In the genomic region with DNA sequence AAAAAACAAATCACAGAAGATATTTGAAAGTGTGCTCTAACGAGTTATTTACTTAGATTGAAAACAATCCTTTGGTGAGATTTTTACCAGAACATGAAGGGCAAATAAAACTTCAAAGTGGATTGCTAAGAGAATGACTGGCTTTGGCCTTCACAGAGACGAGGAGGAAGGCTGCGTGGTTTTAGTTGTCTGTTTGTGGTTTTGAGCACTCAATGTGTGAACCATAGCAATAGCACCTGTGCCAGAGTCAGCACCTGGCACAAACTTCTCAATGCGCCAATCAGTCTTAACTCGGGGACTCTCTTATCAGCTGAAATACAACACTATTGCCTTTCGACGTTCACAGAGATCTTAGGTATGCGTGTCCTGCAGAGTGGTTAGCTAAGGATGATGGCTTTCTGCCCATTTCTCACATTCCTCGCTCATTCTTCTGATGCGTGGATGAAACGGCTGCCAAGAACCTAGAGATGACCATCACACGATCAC, we compare ENCODE assay signal across 8 cellular contexts.
DNase-seq lines count a peak whose midpoint lies in the region; ATAC-seq and TF ChIP-seq lines count a peak whose summit lies in the region.

No MANE protein-coding gene starts in this region.

- peak overlapping the region; percentile 98 for H2AK5ac ChIP-seq in IMR-90 (ENCODE audit: low read depth, low read length)

- peak overlapping the region; percentile 84 for H3K4ac ChIP-seq in IMR-90 (ENCODE audit: low read depth, low read length)

- H3K14ac ChIP-seq in IMR-90 (replicated peaks; ENCODE audit: low read depth, low read length) = 0 out of 2 replicates have a peak overlapping the region, but pooled peaks have one; percentile 13

- TF ChIP-seq POLR2A in IMR-90 (IDR thresholded peaks at IDR 0.05; ENCODE audit: low read depth, low read length) = no peak

- no peak overlapping the region for H2BK5ac ChIP-seq in IMR-90 (ENCODE audit: low read depth, low read length, poor library complexity, severe bottlenecking)

- POLR2A ChIA-PET in CD8-positive, alpha-beta memory T cell (lab: Charles Lee) = interaction anchor here (0.7 to 3.6 kb wide), 9 partner anchors 8 to 144 kb away, joined by 3 to 30 read pairs (median 5); a partner anchor contains a TSS
- POLR2A ChIA-PET in IMR-90 (lab: Charles Lee; ENCODE audit: unreplicated experiment) = no interaction called here

- H2BK15ac ChIP-seq in IMR-90 (ENCODE audit: low read depth, low read length) = peak overlapping the region; percentile 75; the same call in 2 of the 3 replicates

- no peaks in the 10 kb centered on the region for H3K9me3 ChIP-seq in CD8-positive, alpha-beta memory T cell (ENCODE audit: low read length)
- H3K9me3 ChIP-seq in IMR-90 (ENCODE audit: control insufficient read depth, insufficient read depth, low read length) = no peaks in the 10 kb centered on the region

- peaks cover 0 to 6% of the 10 kb centered on the region in 2 experiments; a peak in 2 of 4 replicates for H3K79me1 ChIP-seq in IMR-90 (ENCODE audit: low read depth in 1 of 2, low read length in 2 of 2)

- H4K91ac ChIP-seq in IMR-90 (ENCODE audit: insufficient read depth, low read depth, low read length) = peak overlapping the region; percentile 45; the same call in 1 of the 2 replicates

- peak overlapping the region; percentile 42; the same call in 1 of the 2 replicates for H4K5ac ChIP-seq in IMR-90 (ENCODE audit: low read depth, low read length)

- no peak for TF ChIP-seq RAD21 in IMR-90 (IDR thresholded peaks at IDR 0.05; ENCODE audit: low read length)

- no TSS peak for BruUV-seq in IMR-90 (replicated peaks; lab: Mats Ljungman, UMichigan)

- H3K27ac Mint-ChIP-seq in CD8-positive, alpha-beta memory T cell = peak overlapping the region; percentile 93 to 99 (median 98)
- H3K27ac Mint-ChIP-seq in activated T-cell treated with anti-CD3 and anti-CD28 coated beads, Interleukin-2, amount 50 U/mL, for 24 hours = peak overlapping the region; percentile 97

- 40% methylated on average over 1 of the region's 12 CpGs; no CpG with 5 or more reads in 1 of the 2 experiments for WGBS in IMR-90 (ENCODE audit: extremely low coverage in 2 of 2, insufficient read length in 1 of 2), 2 experiments

- peaks cover 0 to 2% of the 10 kb centered on the region in 2 donors for H3K27me3 Mint-ChIP-seq in CD8-positive, alpha-beta memory T cell
- H3K27me3 Mint-ChIP-seq in activated T-cell treated with anti-CD3 and anti-CD28 coated beads, Interleukin-2, amount 50 U/mL, for 24 hours = no peaks in the 10 kb centered on the region

- intact Hi-C loops in IMR-90 (cut with micrococcal nuclease) = no loop called here

- peaks cover 90% of the 10 kb centered on the region for H3K4me1 ChIP-seq in CD8-positive, alpha-beta memory T cell (ENCODE audit: insufficient read depth, low read length)
- H3K4me1 ChIP-seq in IMR-90 (ENCODE audit: control insufficient read depth, insufficient read depth, low read length) = peaks cover 31% of the 10 kb centered on the region

- peaks cover 6 to 53% (median 14%) of the 10 kb centered on the region in 3 donors for H3K36me3 Mint-ChIP-seq in CD8-positive, alpha-beta memory T cell
- peaks cover 81% of the 10 kb centered on the region for H3K36me3 Mint-ChIP-seq in activated T-cell treated with anti-CD3 and anti-CD28 coated beads, Interleukin-2, amount 50 U/mL, for 24 hours (ENCODE audit: low read depth)

- H2BK120ac ChIP-seq in IMR-90 (ENCODE audit: low read depth, low read length) = peak overlapping the region; percentile 66

- no peak for TF ChIP-seq CTCF in IMR-90 (conservative IDR thresholded peaks at IDR 0.05; ENCODE audit: low read depth, low read length)

- peak overlapping the region; percentile 1; the same call in 1 of the 2 replicates for H3K18ac ChIP-seq in IMR-90 (ENCODE audit: low read depth, low read length)

- H3K4me1 Mint-ChIP-seq in CD8-positive, alpha-beta memory T cell = peaks cover 85 to 89% (median 89%) of the 10 kb centered on the region in 3 donors
- peaks cover 84% of the 10 kb centered on the region for H3K4me1 Mint-ChIP-seq in activated T-cell treated with anti-CD3 and anti-CD28 coated beads, Interleukin-2, amount 50 U/mL, for 24 hours (ENCODE audit: low read depth)

- in situ Hi-C loops in IMR-90 (cut with MboI; ENCODE audit: low sequenced_read_pairs) = no loop called here

- H2AK9ac ChIP-seq in IMR-90 (replicated peaks; ENCODE audit: low read depth, low read length, poor library complexity) = no peak overlapping the region

- peak overlapping the region; percentile 75; the same call in 1 of the 2 replicates for H2BK20ac ChIP-seq in IMR-90 (ENCODE audit: low read depth, low read length)

- H3K36me3 ChIP-seq in CD8-positive, alpha-beta memory T cell (ENCODE audit: insufficient read depth, low read length) = peaks cover 4% of the 10 kb centered on the region
- no peaks in the 10 kb centered on the region for H3K36me3 ChIP-seq in IMR-90 (ENCODE audit: control insufficient read depth, insufficient read depth, low read length)

- ATAC-seq in GM21360 (IDR thresholded peaks at IDR 0.05; ENCODE audit: unreplicated experiment) = peak; percentile 44
- no peak for ATAC-seq in IMR-90 (ENCODE audit: low read depth)

- H3K9ac ChIP-seq in IMR-90 (ENCODE audit: low read depth, low read length) = no peak overlapping the region

- H3K23ac ChIP-seq in IMR-90 (ENCODE audit: low read depth, low read length) = 0 out of 2 replicates have a peak overlapping the region, but pooled peaks have one; percentile 39

- H3K4me3 ChIP-seq in CD8-positive, alpha-beta memory T cell (ENCODE audit: low read length) = peak overlapping the region; percentile 23
- H3K4me3 ChIP-seq in IMR-90 (ENCODE audit: insufficient read depth, low read depth, low read length) = no peak overlapping the region

- H3K4me2 ChIP-seq in IMR-90 (ENCODE audit: low read depth, low read length) = no peak overlapping the region

- H3K27me3 ChIP-seq in CD8-positive, alpha-beta memory T cell (ENCODE audit: insufficient read depth, low read length, poor library complexity, severe bottlenecking) = no peaks in the 10 kb centered on the region
- H3K27me3 ChIP-seq in IMR-90 (ENCODE audit: control insufficient read depth, insufficient read depth, low read length) = no peaks in the 10 kb centered on the region

- peak overlapping the region; percentile 73 for H3K27ac ChIP-seq in CD8-positive, alpha-beta memory T cell (ENCODE audit: low read depth, low read length)
- H3K27ac ChIP-seq in IMR-90 (ENCODE audit: insufficient read depth, low read length) = 0 out of 2 replicates have a peak overlapping the region, but pooled peaks have one; percentile 11

- H4K8ac ChIP-seq in IMR-90 (ENCODE audit: low read depth in 2 of 2, low read length in 2 of 2) = peak overlapping the region; percentile 37 to 47; a peak in 2 of 4 replicates

- H2AFZ ChIP-seq in IMR-90 (replicated peaks; ENCODE audit: low read length, poor library complexity) = peak overlapping the region; percentile 17

- no peak overlapping the region for H3K56ac ChIP-seq in IMR-90 (ENCODE audit: extremely low read depth, insufficient read depth, low read length)

- H3K4me3 Mint-ChIP-seq in CD8-positive, alpha-beta memory T cell = peak overlapping the region; percentile 43 to 86 (median 81)
- H3K4me3 Mint-ChIP-seq in activated T-cell treated with anti-CD3 and anti-CD28 coated beads, Interleukin-2, amount 50 U/mL, for 24 hours = peak overlapping the region; percentile 65

- no peaks in the 10 kb centered on the region for H3K9me3 Mint-ChIP-seq in CD8-positive, alpha-beta memory T cell
- peaks cover 2% of the 10 kb centered on the region for H3K9me3 Mint-ChIP-seq in activated T-cell treated with anti-CD3 and anti-CD28 coated beads, Interleukin-2, amount 50 U/mL, for 24 hours

- H4K20me1 ChIP-seq in IMR-90 (ENCODE audit: insufficient read depth, low read length) = no peaks in the 10 kb centered on the region

- peak; percentile 48 to 91 (median 86) for DNase-seq in CD8-positive, alpha-beta memory T cell
- DNase-seq in IMR-90 = peak; percentile 48
- peak; percentile 54 for DNase-seq in activated T-cell treated with anti-CD3 and anti-CD28 coated beads, Interleukin-2, amount 50 U/mL, for 24 hours
- DNase-seq in kidney tubule cell (ENCODE audit: low spot score) = peak; percentile 59
- DNase-seq in foreskin melanocyte = no peak
- DNase-seq in hypothalamus (lab: John Stamatoyannopoulos, UW) = no peak
- DNase-seq in NCI-H446 (lab: John Stamatoyannopoulos, UW) = no peak

- CTCF ChIA-PET in CD8-positive, alpha-beta memory T cell (lab: Charles Lee) = interaction anchor here (0.9 to 3.8 kb wide), 12 partner anchors 8 to 150 kb away, joined by 3 to 20 read pairs (median 5); a partner anchor contains a TSS
- CTCF ChIA-PET in IMR-90 (lab: Yijun Ruan, JAX) = no interaction called here

- dilution Hi-C loops in IMR-90 (cut with HindIII; ENCODE audit: low sequenced_read_pairs, unreplicated experiment) = no loop called here

- peaks cover 26% of the 10 kb centered on the region for H3K9me1 ChIP-seq in IMR-90 (ENCODE audit: insufficient read depth, low read length)

TF ChIP-seq in IMR-90, 13 proteins besides CTCF, POLR2A, EP300 and RAD21 (continues in another document):
- TF ChIP-seq RCOR1 (IDR thresholded peaks at IDR 0.05; ENCODE audit: insufficient replicate concordance, low read length) = no peak
- TF ChIP-seq, protein P1, sequence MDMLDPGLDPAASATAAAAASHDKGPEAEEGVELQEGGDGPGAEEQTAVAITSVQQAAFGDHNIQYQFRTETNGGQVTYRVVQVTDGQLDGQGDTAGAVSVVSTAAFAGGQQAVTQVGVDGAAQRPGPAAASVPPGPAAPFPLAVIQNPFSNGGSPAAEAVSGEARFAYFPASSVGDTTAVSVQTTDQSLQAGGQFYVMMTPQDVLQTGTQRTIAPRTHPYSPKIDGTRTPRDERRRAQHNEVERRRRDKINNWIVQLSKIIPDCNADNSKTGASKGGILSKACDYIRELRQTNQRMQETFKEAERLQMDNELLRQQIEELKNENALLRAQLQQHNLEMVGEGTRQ (IDR thresholded peaks at IDR 0.05; ENCODE audit: low read depth, low read length) = no peak
- TF ChIP-seq RFX5 (IDR thresholded peaks at IDR 0.05; ENCODE audit: low read depth, low read length) = no peak
- TF ChIP-seq SMC3 (IDR thresholded peaks at IDR 0.05; ENCODE audit: low read depth, low read length) = no peak
- no peak for TF ChIP-seq MXI1 (IDR thresholded peaks at IDR 0.05; ENCODE audit: borderline replicate concordance, low read depth, low read length)
- no peak for TF ChIP-seq CEBPB (IDR thresholded peaks at IDR 0.05; ENCODE audit: low read depth, low read length)
- TF ChIP-seq, protein P2, sequence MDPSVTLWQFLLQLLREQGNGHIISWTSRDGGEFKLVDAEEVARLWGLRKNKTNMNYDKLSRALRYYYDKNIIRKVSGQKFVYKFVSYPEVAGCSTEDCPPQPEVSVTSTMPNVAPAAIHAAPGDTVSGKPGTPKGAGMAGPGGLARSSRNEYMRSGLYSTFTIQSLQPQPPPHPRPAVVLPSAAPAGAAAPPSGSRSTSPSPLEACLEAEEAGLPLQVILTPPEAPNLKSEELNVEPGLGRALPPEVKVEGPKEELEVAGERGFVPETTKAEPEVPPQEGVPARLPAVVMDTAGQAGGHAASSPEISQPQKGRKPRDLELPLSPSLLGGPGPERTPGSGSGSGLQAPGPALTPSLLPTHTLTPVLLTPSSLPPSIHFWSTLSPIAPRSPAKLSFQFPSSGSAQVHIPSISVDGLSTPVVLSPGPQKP (IDR thresholded peaks at IDR 0.05; ENCODE audit: borderline replicate concordance, low read depth, low read length) = no peak
- no peak for TF ChIP-seq MAZ (IDR thresholded peaks at IDR 0.05; ENCODE audit: borderline replicate concordance, low read depth, low read length)

Comparison
In these comparisons a context has a peak if more than half of its experiments do, and no peak if none do; other contexts are left out.
1. DNase-seq: peak in CD8-positive, alpha-beta memory T cell (5 of 5), IMR-90 (single experiment), activated T-cell treated with anti-CD3 and anti-CD28 coated beads, Interleukin-2, amount 50 U/mL, for 24 hours (single experiment) and kidney tubule cell (single experiment); none in foreskin melanocyte (single experiment), hypothalamus (0 of 51) and NCI-H446 (0 of 2).